Comparison of ENCODE assay signal across 8 cellular contexts in the genomic region with DNA sequence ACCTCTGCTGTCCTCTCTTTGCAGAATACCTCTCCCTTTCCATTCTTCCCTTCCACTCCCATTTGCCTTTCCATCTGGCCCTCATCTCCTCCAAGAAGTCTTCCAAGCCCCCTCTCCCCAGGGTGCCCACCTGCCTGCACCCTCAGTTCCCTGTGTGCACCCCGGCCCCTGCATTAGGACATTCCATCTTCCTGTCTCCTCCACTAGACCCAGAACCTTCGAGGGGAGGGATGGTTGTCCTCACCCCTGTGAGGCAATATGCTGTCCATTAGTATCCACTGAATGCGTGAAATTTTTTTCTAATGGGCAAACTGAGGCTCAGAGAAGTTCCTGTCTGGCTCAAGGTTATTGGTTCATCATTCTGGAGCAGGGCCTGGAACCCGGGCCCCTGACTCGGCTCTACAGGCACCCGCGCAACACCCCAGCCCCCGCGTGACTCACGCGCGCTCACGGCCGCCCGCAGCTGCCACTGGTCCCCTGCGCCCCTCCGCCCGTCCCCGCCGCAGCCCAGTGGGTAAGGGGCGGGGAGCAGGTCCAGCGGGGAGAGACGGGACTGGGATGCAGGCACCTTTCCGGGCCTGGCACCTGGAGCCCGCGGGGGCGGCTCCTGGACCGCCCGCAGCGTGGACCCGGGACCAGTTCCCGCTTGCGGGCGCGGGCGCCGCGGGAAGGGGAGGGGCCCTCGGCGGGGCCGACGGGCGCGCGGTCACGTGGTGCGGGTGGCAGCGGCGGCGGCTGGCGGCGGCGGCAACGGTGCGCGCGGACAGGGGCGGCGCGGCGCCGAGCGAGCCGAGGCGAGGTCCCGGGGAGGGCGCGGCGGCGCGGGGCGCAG. TPM values are rescaled to one million over a fixed set of nuclear protein-coding genes. Genes with fewer than 3 reads are reported as not detected.
A peak's percentile ranks its signal among the peaks of the same experiment; 100 is the strongest.
DNase-seq lines count a peak whose midpoint lies in the region; ATAC-seq and TF ChIP-seq lines count a peak whose summit lies in the region.

No MANE protein-coding gene starts in this region.

- no peaks in the 10 kb centered on the region for H3K4me1 ChIP-seq in Caco-2
- H3K4me1 ChIP-seq in upper lobe of right lung, result peaks cover 9% of the 10 kb centered on the region

- no peaks in the 10 kb centered on the region; the same call in none of the 2 replicates for H3K27me3 ChIP-seq in Caco-2 (replicated peaks; ENCODE audit: control insufficient read depth, insufficient read depth, low read length)
- peaks cover 36% of the 10 kb centered on the region for H3K27me3 ChIP-seq in MG63
- peaks cover 35% of the 10 kb centered on the region for H3K27me3 ChIP-seq in upper lobe of right lung

- peak in 1 of 2 experiments; percentile 63 for DNase-seq in Caco-2
- peak; percentile 31 for DNase-seq in MG63
- DNase-seq in activated CD8-positive, alpha-beta memory T cell treated with anti-CD3 and anti-CD28 coated beads, Interleukin-2, amount 10 ng/mL, durations not matched to agents 7 days and 5 days, result peak; percentile 50
- no peak for DNase-seq in endothelial cell (ENCODE audit: low spot score)
- peak; percentile 76 for DNase-seq in upper lobe of right lung
- DNase-seq in NCI-H1048 (lab: John Stamatoyannopoulos, UW), result no peak

- H3K9me3 ChIP-seq in Caco-2, result no peaks in the 10 kb centered on the region
- H3K9me3 ChIP-seq in MG63, result no peaks in the 10 kb centered on the region
- no peaks in the 10 kb centered on the region for H3K9me3 ChIP-seq in upper lobe of right lung

- H3K4me1 Mint-ChIP-seq in Caco-2 (ENCODE audit: low read depth, unreplicated experiment) (no peaks in the 10 kb centered on the region), endothelial cell (ENCODE audit: unreplicated experiment) (no peaks in the 10 kb centered on the region), nephron (no peaks in the 10 kb centered on the region)
- peaks cover 3% of the 10 kb centered on the region for H3K4me1 Mint-ChIP-seq in activated CD8-positive, alpha-beta memory T cell treated with anti-CD3 and anti-CD28 coated beads, Interleukin-2, amount 10 ng/mL, durations not matched to agents 7 days and 5 days

- no TSS peak for BruUV-seq in Caco-2 (replicated peaks; lab: Mats Ljungman, UMichigan)

- CTCF ChIA-PET in Caco-2 (lab: Charles Lee), result no interaction called here
- CTCF ChIA-PET in activated CD8-positive, alpha-beta memory T cell treated with anti-CD3 and anti-CD28 coated beads, Interleukin-2, amount 10 ng/mL, durations not matched to agents 7 days and 5 days (lab: Charles Lee), result interaction anchor here (1.5 kb wide), 1 partner anchor 229 kb away, joined by 3 read pairs; no protein-coding TSS in a partner anchor

- intact Hi-C loops in Caco-2 (cut with micrococcal nuclease; ENCODE audit: unreplicated experiment), result no loop called here
- intact Hi-C loops in upper lobe of right lung (cut with DNase I), result no loop called here

- H3K4me3 Mint-ChIP-seq in Caco-2 (ENCODE audit: unreplicated experiment), result peak overlapping the region; percentile 11
- peak overlapping the region; percentile 22 for H3K4me3 Mint-ChIP-seq in activated CD8-positive, alpha-beta memory T cell treated with anti-CD3 and anti-CD28 coated beads, Interleukin-2, amount 10 ng/mL, durations not matched to agents 7 days and 5 days
- H3K4me3 Mint-ChIP-seq in endothelial cell (ENCODE audit: unreplicated experiment), result peak overlapping the region; percentile 43
- peak overlapping the region; percentile 64 to 76 (median 74) for H3K4me3 Mint-ChIP-seq in nephron

- H3K4me3 ChIP-seq in Caco-2 (ENCODE audit: low read depth, low read length), result peak overlapping the region; percentile 56
- peak overlapping the region; percentile 41 for H3K4me3 ChIP-seq in MG63
- peak overlapping the region; percentile 47 for H3K4me3 ChIP-seq in upper lobe of right lung

- H3K36me3 ChIP-seq in Caco-2 (ENCODE audit: control insufficient read depth, insufficient read depth, low read length) (no peaks in the 10 kb centered on the region), MG63 (no peaks in the 10 kb centered on the region), upper lobe of right lung (no peaks in the 10 kb centered on the region)

- POLR2A ChIA-PET in Caco-2 (lab: Charles Lee), result no interaction called here

- H3K27me3 Mint-ChIP-seq in Caco-2 (ENCODE audit: insufficient read depth, unreplicated experiment) (peaks cover 21% of the 10 kb centered on the region), endothelial cell (ENCODE audit: unreplicated experiment) (peaks cover 24% of the 10 kb centered on the region), nephron (ENCODE audit: low read depth) (peaks cover 59% of the 10 kb centered on the region)
- H3K27me3 Mint-ChIP-seq in activated CD8-positive, alpha-beta memory T cell treated with anti-CD3 and anti-CD28 coated beads, Interleukin-2, amount 10 ng/mL, durations not matched to agents 7 days and 5 days, result peaks cover 52% of the 10 kb centered on the region

- peak; percentile 75 for ATAC-seq in activated CD8-positive, alpha-beta memory T cell treated with anti-CD3 and anti-CD28 coated beads, Interleukin-2, amount 10 ng/mL, durations not matched to agents 7 days and 5 days
- ATAC-seq in upper lobe of right lung (peak; percentile 73), HG03354 (IDR thresholded peaks at IDR 0.05; ENCODE audit: poor library complexity, severe bottlenecking, unreplicated experiment) (no peak)

- H3K9me3 Mint-ChIP-seq in Caco-2 (ENCODE audit: unreplicated experiment) (no peaks in the 10 kb centered on the region), endothelial cell (ENCODE audit: unreplicated experiment) (no peaks in the 10 kb centered on the region), nephron (no peaks in the 10 kb centered on the region)
- H3K9me3 Mint-ChIP-seq in activated CD8-positive, alpha-beta memory T cell treated with anti-CD3 and anti-CD28 coated beads, Interleukin-2, amount 10 ng/mL, durations not matched to agents 7 days and 5 days (ENCODE audit: low read depth), result no peaks in the 10 kb centered on the region

- H3K27ac Mint-ChIP-seq in Caco-2 (ENCODE audit: unreplicated experiment), result no peak overlapping the region
- H3K27ac Mint-ChIP-seq in activated CD8-positive, alpha-beta memory T cell treated with anti-CD3 and anti-CD28 coated beads, Interleukin-2, amount 10 ng/mL, durations not matched to agents 7 days and 5 days, result no peak overlapping the region
- no peak overlapping the region for H3K27ac Mint-ChIP-seq in endothelial cell (ENCODE audit: unreplicated experiment)
- no peak overlapping the region for H3K27ac Mint-ChIP-seq in nephron

- H3K36me3 Mint-ChIP-seq in Caco-2 (ENCODE audit: insufficient read depth, unreplicated experiment) (no peaks in the 10 kb centered on the region), endothelial cell (ENCODE audit: low read depth, unreplicated experiment) (peaks cover 3% of the 10 kb centered on the region), nephron (ENCODE audit: low read depth) (no peaks in the 10 kb centered on the region)
- no peaks in the 10 kb centered on the region for H3K36me3 Mint-ChIP-seq in activated CD8-positive, alpha-beta memory T cell treated with anti-CD3 and anti-CD28 coated beads, Interleukin-2, amount 10 ng/mL, durations not matched to agents 7 days and 5 days

- no peak overlapping the region for H3K27ac ChIP-seq in upper lobe of right lung

- TF ChIP-seq CTCF in Caco-2 (IDR thresholded peaks at IDR 0.05; ENCODE audit: insufficient read depth in 1 of 2, low read depth in 1 of 2, low read length in 1 of 2, severe bottlenecking in 1 of 2, unreplicated experiment in 1 of 2) (no peak), endothelial cell (IDR thresholded peaks at IDR 0.05; ENCODE audit: unreplicated experiment) (no peak), nephron (IDR thresholded peaks at IDR 0.05; ENCODE audit: unreplicated experiment in 3 of 3) (no peak), upper lobe of right lung (IDR thresholded peaks at IDR 0.05) (no peak)

RNA-seq across cellular contexts. Expression of gene SEPTIN3, which starts 7.0 kb away (rescaled TPM):
- 2.2 TPM in 2 replicates for total RNA-seq in Caco-2 (2022)
- total RNA-seq in MG63 (2014; rRNA removed; shearing (Covaris generic); ENCODE audit: low replicate concordance), result 0.43 and 3.5 TPM in 2 replicates
- 1 to 10 TPM; 1.2 TPM for total RNA-seq in activated CD8-positive, alpha-beta memory T cell treated with anti-CD3 and anti-CD28 coated beads, Interleukin-2, amount 10 ng/mL, durations not matched to agents 7 days and 5 days
- total RNA-seq in endothelial cell (ENCODE audit: unreplicated experiment), result 0.36 TPM
- total RNA-seq in upper lobe of right lung, result 3.2 TPM

RNA-seq across cellular contexts. Expression of gene WBP2NL, which starts 22.3 kb away (rescaled TPM):
- total RNA-seq in Caco-2 (2022) (1.00 and 1.0 TPM in 2 replicates), endothelial cell (ENCODE audit: unreplicated experiment) (not detected), upper lobe of right lung (1.3 TPM)
- 20.9 TPM in 1 of 2 replicates, not detected in the other for total RNA-seq in MG63 (2014; rRNA removed; shearing (Covaris generic); ENCODE audit: low replicate concordance)
- 1 to 10 TPM in 1 of 2 experiments, under 1 TPM in 1; 0.91 to 2.1 TPM for total RNA-seq in activated CD8-positive, alpha-beta memory T cell treated with anti-CD3 and anti-CD28 coated beads, Interleukin-2, amount 10 ng/mL, durations not matched to agents 7 days and 5 days

RNA-seq across cellular contexts. Expression of gene CENPM, which starts 29.3 kb away (rescaled TPM):
- total RNA-seq in Caco-2 (2022) (44.1 and 46.4 TPM in 2 replicates), endothelial cell (ENCODE audit: unreplicated experiment) (5.2 TPM), upper lobe of right lung (1.3 TPM)
- 23.6 and 60.6 TPM in 2 replicates for total RNA-seq in MG63 (2014; rRNA removed; shearing (Covaris generic); ENCODE audit: low replicate concordance)
- total RNA-seq in activated CD8-positive, alpha-beta memory T cell treated with anti-CD3 and anti-CD28 coated beads, Interleukin-2, amount 10 ng/mL, durations not matched to agents 7 days and 5 days, result 10 to 100 TPM; 74.0 to 95.8 TPM

RNA-seq across cellular contexts. Expression of gene TNFRSF13C, which starts 49.7 kb away (rescaled TPM):
- 2.2 and 2.4 TPM in 2 replicates for total RNA-seq in Caco-2 (2022)
- total RNA-seq in MG63 (2014; rRNA removed; shearing (Covaris generic); ENCODE audit: low replicate concordance), result not detected in 2 replicates
- 1 to 10 TPM in 1 of 2 experiments, under 1 TPM in 1; 0.89 to 3.1 TPM for total RNA-seq in activated CD8-positive, alpha-beta memory T cell treated with anti-CD3 and anti-CD28 coated beads, Interleukin-2, amount 10 ng/mL, durations not matched to agents 7 days and 5 days
- total RNA-seq in endothelial cell (ENCODE audit: unreplicated experiment), result 3.5 TPM
- 0.23 TPM for total RNA-seq in upper lobe of right lung

Comparison
In these comparisons a context has a peak if more than half of its experiments do, and no peak if none do; other contexts are left out.
1. DNase-seq: peak in MG63 (single experiment), activated CD8-positive, alpha-beta memory T cell treated with anti-CD3 and anti-CD28 coated beads, Interleukin-2, amount 10 ng/mL, durations not matched to agents 7 days and 5 days (single experiment) and upper lobe of right lung (single experiment); none in endothelial cell (single experiment) and NCI-H1048 (single experiment).
2. H3K4me3 Mint-ChIP-seq: peak in every context shown above with its lines; median percentile 74 in nephron; 43 in endothelial cell; 22 in activated CD8-positive, alpha-beta memory T cell treated with anti-CD3 and anti-CD28 coated beads, Interleukin-2, amount 10 ng/mL, durations not matched to agents 7 days and 5 days; 11 in Caco-2.
3. Peak in every context shown above with its lines, with median percentiles within 50 percentile points of each other: H3K4me3 ChIP-seq.